9 cellular contexts compared by ENCODE assay signal in the genomic region with DNA sequence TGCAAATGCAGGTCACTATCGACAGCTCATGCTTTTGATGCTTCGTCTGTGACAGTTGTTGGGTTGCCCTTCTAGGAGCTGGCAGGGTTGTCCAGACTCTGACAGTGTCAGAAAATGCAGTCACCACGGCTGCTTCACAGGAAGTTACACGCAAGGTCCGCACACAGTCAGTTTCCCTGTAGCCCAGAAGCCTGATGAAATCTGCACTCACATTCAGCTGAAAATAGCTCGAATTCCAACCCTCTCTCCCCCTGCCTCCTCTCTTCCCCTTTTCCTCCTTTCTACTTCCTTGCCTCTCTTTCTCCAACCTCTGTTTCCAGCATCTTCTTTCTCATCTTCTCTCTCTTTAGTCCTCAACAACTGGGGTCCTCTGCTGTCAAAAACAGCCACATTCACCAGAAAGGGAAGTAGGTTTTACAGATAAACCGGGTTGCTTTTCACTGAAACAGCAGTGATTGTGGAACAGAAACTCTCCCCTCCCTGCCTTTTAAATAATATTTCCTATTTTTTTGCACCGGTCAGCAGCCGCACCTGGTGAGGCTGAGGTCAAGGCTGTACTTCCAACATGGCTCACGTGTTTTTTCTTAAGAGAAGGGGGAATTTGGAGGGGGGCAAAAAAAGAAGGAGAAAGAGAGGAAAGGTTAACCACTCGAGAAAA.
DNase-seq lines count a peak whose midpoint lies in the region; ATAC-seq and TF ChIP-seq lines count a peak whose summit lies in the region.
"Had no signal": no experiment of that assay in that cellular context is flagged by ENCODE, and none has a peak within 500 bp of the region (broad histone marks: within the 10 kb centered on the region; RNA-seq: fewer than 3 reads in every experiment).

No MANE protein-coding gene starts in this region.

- DNase-seq in KBM-7 (peak; percentile 17), fibroblast of the conjunctiva (ENCODE audit: low read depth) (peak; percentile 57), osteocyte (ENCODE audit: extremely low spot score, unreplicated experiment) (no peak), left colon (no peak), DMS114 treated with DMSO at 0.1 percent for 48 hours (lab: John Stamatoyannopoulos, UW; ENCODE audit: unreplicated experiment) (no peak), NCI-H1694 treated with DMSO at 0.1 percent for 48 hours (lab: John Stamatoyannopoulos, UW) (no peak)
- DNase-seq in effector memory CD8-positive, alpha-beta T cell: no peak
- DNase-seq: activated naive CD8-positive, alpha-beta T cell treated with anti-CD3 and anti-CD28 coated beads, Interleukin-2, amount 10 ng/mL, durations not matched to agents 7 days and 5 days had no signal

- H3K4me3 Mint-ChIP-seq in osteocyte (ENCODE audit: unreplicated experiment): peak overlapping the region; percentile 39
- H3K4me3 Mint-ChIP-seq in effector memory CD8-positive, alpha-beta T cell: no peak overlapping the region
- H3K4me3 Mint-ChIP-seq: activated naive CD8-positive, alpha-beta T cell treated with anti-CD3 and anti-CD28 coated beads, Interleukin-2, amount 10 ng/mL, durations not matched to agents 7 days and 5 days had no signal

- in situ Hi-C loops in KBM-7 (cut with MboI; ENCODE audit: low pct_unique_long_range_greater_than_20kb, low sequenced_read_pairs): no loop called here

- peak overlapping the region; percentile 87 for H3K27ac Mint-ChIP-seq in osteocyte (ENCODE audit: unreplicated experiment)
- H3K27ac Mint-ChIP-seq in effector memory CD8-positive, alpha-beta T cell: no peak overlapping the region
- H3K27ac Mint-ChIP-seq: activated naive CD8-positive, alpha-beta T cell treated with anti-CD3 and anti-CD28 coated beads, Interleukin-2, amount 10 ng/mL, durations not matched to agents 7 days and 5 days had no signal

- intact Hi-C loops in left colon (cut with DNase I, micrococcal nuclease): no loop called here

- no peak for TF ChIP-seq CTCF in osteocyte (IDR thresholded peaks at IDR 0.05)

- no peaks in the 10 kb centered on the region for H3K36me3 Mint-ChIP-seq in osteocyte (ENCODE audit: unreplicated experiment)
- no peaks in the 10 kb centered on the region for H3K36me3 Mint-ChIP-seq in effector memory CD8-positive, alpha-beta T cell (ENCODE audit: insufficient read depth)
- H3K36me3 Mint-ChIP-seq: activated naive CD8-positive, alpha-beta T cell treated with anti-CD3 and anti-CD28 coated beads, Interleukin-2, amount 10 ng/mL, durations not matched to agents 7 days and 5 days had no signal

- ATAC-seq in GM18498 (IDR thresholded peaks at IDR 0.05; ENCODE audit: unreplicated experiment) (peak; percentile 42), left colon (no peak)
- ATAC-seq in effector memory CD8-positive, alpha-beta T cell (replicated peaks): no peak

- H3K4me1 Mint-ChIP-seq in osteocyte (ENCODE audit: unreplicated experiment): peaks cover 20% of the 10 kb centered on the region
- H3K4me1 Mint-ChIP-seq in effector memory CD8-positive, alpha-beta T cell (ENCODE audit: low read depth in 2 of 2): no peaks in the 10 kb centered on the region

- no peaks in the 10 kb centered on the region for H3K9me3 Mint-ChIP-seq in osteocyte (ENCODE audit: unreplicated experiment)
- H3K9me3 Mint-ChIP-seq in effector memory CD8-positive, alpha-beta T cell: no peaks in the 10 kb centered on the region
- H3K9me3 Mint-ChIP-seq: activated naive CD8-positive, alpha-beta T cell treated with anti-CD3 and anti-CD28 coated beads, Interleukin-2, amount 10 ng/mL, durations not matched to agents 7 days and 5 days had no signal

- no peaks in the 10 kb centered on the region for H3K27me3 Mint-ChIP-seq in osteocyte (ENCODE audit: unreplicated experiment)
- H3K27me3 Mint-ChIP-seq in effector memory CD8-positive, alpha-beta T cell: peaks cover 22 to 37% of the 10 kb centered on the region in 2 donors

Comparison
In these comparisons a context has a peak if more than half of its experiments do, and no peak if none do; other contexts are left out.
1. DNase-seq: peak in KBM-7 (single experiment) and fibroblast of the conjunctiva (single experiment); none in osteocyte (single experiment), effector memory CD8-positive, alpha-beta T cell (0 of 3), left colon (0 of 2), DMS114 treated with DMSO at 0.1 percent for 48 hours (single experiment) and NCI-H1694 treated with DMSO at 0.1 percent for 48 hours (single experiment).